In the genomic region with DNA sequence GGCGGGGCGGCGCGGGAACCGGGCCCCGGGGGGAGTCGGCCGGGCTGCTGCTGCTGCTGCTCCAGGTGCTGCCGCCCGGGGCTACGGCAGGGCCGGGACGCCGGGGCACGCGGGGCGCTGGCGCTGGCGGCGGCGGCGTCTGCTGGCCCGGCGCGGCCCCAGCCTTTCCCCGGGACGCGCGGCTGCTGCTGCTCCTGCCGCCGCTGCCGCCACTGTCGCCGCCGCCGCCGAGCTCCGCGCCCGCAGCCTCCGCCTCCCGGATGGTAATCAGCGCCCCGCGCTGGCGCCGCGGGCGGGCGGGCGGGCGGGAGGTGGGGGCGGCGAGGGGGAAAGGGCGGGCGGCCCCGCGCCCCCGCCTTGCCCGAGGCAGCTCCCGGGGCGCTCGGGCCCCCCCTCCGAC, we compare ENCODE assay signal across 9 cellular contexts. TPM values are rescaled to one million over a fixed set of nuclear protein-coding genes. Genes with fewer than 3 reads are reported as not detected.
DNase-seq lines count a peak whose midpoint lies in the region; ATAC-seq and TF ChIP-seq lines count a peak whose summit lies in the region.
"Had no signal": no experiment of that assay in that cellular context is flagged by ENCODE, and none has a peak within 500 bp of the region (broad histone marks: within the 10 kb centered on the region; RNA-seq: fewer than 3 reads in every experiment).

No MANE protein-coding gene starts in this region.

- WGBS in esophagus squamous epithelium, 2 donors: no CpG with 5 or more reads among the region's 64 CpGs
- WGBS in stomach, 5 donors: 0 to 2% (median 0%) methylated on average over 5 to 58 of the region's 64 CpGs; no CpG with 5 or more reads in 2 of the 5 donors

- no peak overlapping the region for H2AFZ ChIP-seq in PC-3 (ENCODE audit: low read length)

- no peak overlapping the region for H3K27ac Mint-ChIP-seq in activated CD8-positive, alpha-beta memory T cell treated with anti-CD3 and anti-CD28 coated beads, Interleukin-2, amount 10 ng/mL, durations not matched to agents 7 days and 5 days

- peaks cover 2% of the 10 kb centered on the region for H3K36me3 Mint-ChIP-seq in activated CD8-positive, alpha-beta memory T cell treated with anti-CD3 and anti-CD28 coated beads, Interleukin-2, amount 10 ng/mL, durations not matched to agents 7 days and 5 days
- H3K36me3 Mint-ChIP-seq: naive thymus-derived CD8-positive, alpha-beta T cell had no signal

- H4K20me1 ChIP-seq in PC-3 (ENCODE audit: low read length): no peaks in the 10 kb centered on the region

- TF ChIP-seq CTCF in PC-3 (conservative IDR thresholded peaks at IDR 0.05; ENCODE audit: low read depth, low read length) (no peak), esophagus squamous epithelium (IDR thresholded peaks at IDR 0.05) (no peak), stomach (IDR thresholded peaks at IDR 0.05) (no peak)

- no peaks in the 10 kb centered on the region for H3K79me2 ChIP-seq in PC-3 (ENCODE audit: low read length)

- H3K27ac ChIP-seq in PC-3 (ENCODE audit: low read length): no peak overlapping the region
- H3K27ac ChIP-seq in esophagus squamous epithelium: peak overlapping the region in 3 of 4 donors; percentile 49 to 89 (median 88)
- H3K27ac ChIP-seq in stomach: peak overlapping the region in 2 of 5 donors; percentile 52 to 94

- H3K9me3 Mint-ChIP-seq in activated CD8-positive, alpha-beta memory T cell treated with anti-CD3 and anti-CD28 coated beads, Interleukin-2, amount 10 ng/mL, durations not matched to agents 7 days and 5 days (ENCODE audit: low read depth): no peaks in the 10 kb centered on the region
- H3K9me3 Mint-ChIP-seq: naive thymus-derived CD8-positive, alpha-beta T cell had no signal

- peaks cover 3% of the 10 kb centered on the region; the same call in 1 of the 2 replicates for H3K4me1 ChIP-seq in PC-3 (ENCODE audit: insufficient read depth, low read length)
- H3K4me1 ChIP-seq in esophagus squamous epithelium: peaks cover 6 to 31% (median 14%) of the 10 kb centered on the region in 3 donors
- H3K4me1 ChIP-seq in stomach: peaks cover 9 to 31% (median 22%) of the 10 kb centered on the region in 4 donors

- no peak for DNase-seq in activated CD8-positive, alpha-beta memory T cell treated with anti-CD3 and anti-CD28 coated beads, Interleukin-2, amount 10 ng/mL, durations not matched to agents 7 days and 5 days
- DNase-seq in activated CD8-positive, alpha-beta memory T cell treated with anti-CD3 and anti-CD28 coated beads for 24 hours: no peak
- DNase-seq in PC-3 (no peak), esophagus squamous epithelium (lab: John Stamatoyannopoulos, UW) (no peak), stomach (peak; percentile 25), kidney tubule cell (ENCODE audit: low spot score) (no peak), SIG-M5 (lab: John Stamatoyannopoulos, UW) (no peak), dedifferentiated amniotic fluid mesenchymal stem cell (ENCODE audit: extremely low spot score) (no peak)

- ATAC-seq in activated CD8-positive, alpha-beta memory T cell treated with anti-CD3 and anti-CD28 coated beads, Interleukin-2, amount 10 ng/mL, durations not matched to agents 7 days and 5 days: peak; percentile 8
- peak; percentile 29 for ATAC-seq in PC-3

- H3K4me2 ChIP-seq in PC-3 (ENCODE audit: low read length): no peak overlapping the region

- CTCF ChIA-PET in activated CD8-positive, alpha-beta memory T cell treated with anti-CD3 and anti-CD28 coated beads, Interleukin-2, amount 10 ng/mL, durations not matched to agents 7 days and 5 days (lab: Charles Lee): interaction anchor here (0.9 to 1.6 kb wide), 3 partner anchors 14 to 49 kb away, joined by 3 to 8 read pairs (median 3); no protein-coding TSS in a partner anchor
- CTCF ChIA-PET in PC-3 (lab: Charles Lee): no interaction called here

- POLR2A ChIA-PET in PC-3 (lab: Charles Lee; ENCODE audit: unreplicated experiment): no interaction called here

- TF ChIP-seq POLR2A in esophagus squamous epithelium (IDR thresholded peaks at IDR 0.05): no peak
- no peak for TF ChIP-seq POLR2A in stomach (IDR thresholded peaks at IDR 0.05)

- H3K4me1 Mint-ChIP-seq in activated CD8-positive, alpha-beta memory T cell treated with anti-CD3 and anti-CD28 coated beads, Interleukin-2, amount 10 ng/mL, durations not matched to agents 7 days and 5 days: peaks cover 21% of the 10 kb centered on the region

- intact Hi-C loops in PC-3 (cut with micrococcal nuclease): no loop called here
- intact Hi-C loops in esophagus squamous epithelium (cut with DNase I): no loop called here
- intact Hi-C loops in stomach (cut with DNase I; ENCODE audit: low total_unique reads): no loop called here

- H3K4me3 Mint-ChIP-seq in activated CD8-positive, alpha-beta memory T cell treated with anti-CD3 and anti-CD28 coated beads, Interleukin-2, amount 10 ng/mL, durations not matched to agents 7 days and 5 days: no peak overlapping the region

- H3F3A ChIP-seq in PC-3 (ENCODE audit: low read length, unreplicated experiment): no peaks in the 10 kb centered on the region

- H3K4me3 ChIP-seq in PC-3 (ENCODE audit: low read length) (no peak overlapping the region), esophagus squamous epithelium (peak overlapping the region; percentile 29 to 71 (median 47)), stomach (peak overlapping the region; percentile 53 to 63 (median 61))

- H3K36me3 ChIP-seq in PC-3 (ENCODE audit: low read depth, low read length) (no peaks in the 10 kb centered on the region), esophagus squamous epithelium (no peaks in the 10 kb centered on the region), stomach (no peaks in the 10 kb centered on the region)

- TF ChIP-seq EP300 in stomach (IDR thresholded peaks at IDR 0.05): no peak

- no peaks in the 10 kb centered on the region for H3K9me2 ChIP-seq in PC-3 (replicated peaks; ENCODE audit: low read length)

- H3K27me3 ChIP-seq in PC-3 (ENCODE audit: low read length): peaks cover 45% of the 10 kb centered on the region
- H3K27me3 ChIP-seq in esophagus squamous epithelium: peaks cover 0 to 65% (median 6%) of the 10 kb centered on the region in 4 donors
- peaks cover 0 to 45% (median 17%) of the 10 kb centered on the region in 3 donors for H3K27me3 ChIP-seq in stomach

- BruUV-seq in PC-3 (replicated peaks; lab: Mats Ljungman, UMichigan): no TSS peak

- H3K27me3 Mint-ChIP-seq in activated CD8-positive, alpha-beta memory T cell treated with anti-CD3 and anti-CD28 coated beads, Interleukin-2, amount 10 ng/mL, durations not matched to agents 7 days and 5 days: peaks cover 57% of the 10 kb centered on the region

- no peaks in the 10 kb centered on the region for H3K9me3 ChIP-seq in PC-3 (ENCODE audit: low read length)
- no peaks in the 10 kb centered on the region for H3K9me3 ChIP-seq in esophagus squamous epithelium
- H3K9me3 ChIP-seq in stomach: no peaks in the 10 kb centered on the region

- H3K9ac ChIP-seq in PC-3 (ENCODE audit: low read length): no peak overlapping the region

RNA-seq across cellular contexts. Expression of a gene that starts 0.3 kb away (rescaled TPM):
- total RNA-seq in activated CD8-positive, alpha-beta memory T cell treated with anti-CD3 and anti-CD28 coated beads, Interleukin-2, amount 10 ng/mL, durations not matched to agents 7 days and 5 days: 1 to 10 TPM; 1.3 to 3.1 TPM
- total RNA-seq in PC-3 (2014; rRNA removed) (0.98 and 1.8 TPM in 2 replicates), esophagus squamous epithelium (10 to 100 TPM in 1 of 4 donors, 1 to 10 TPM in 3; 3.2 to 10.4 (median 7.2) TPM), stomach (10 to 100 TPM in 2 of 5 donors, 1 to 10 TPM in 3; 7.0 to 69.2 (median 8.5) TPM)
- polyA plus RNA-seq in stomach: 10 to 100 TPM; 10.2 to 16.8 (median 15.0) TPM

RNA-seq across cellular contexts. Expression of a gene that starts 28.9 kb away (rescaled TPM):
- 10 to 100 TPM; 91.4 to 96.0 TPM for total RNA-seq in activated CD8-positive, alpha-beta memory T cell treated with anti-CD3 and anti-CD28 coated beads, Interleukin-2, amount 10 ng/mL, durations not matched to agents 7 days and 5 days
- 261 and 269 TPM in 2 replicates for total RNA-seq in PC-3 (2014; rRNA removed)
- total RNA-seq in esophagus squamous epithelium: 100 to 1,000 TPM in 3 of 4 donors, 10 to 100 TPM in 1; 77.4 to 136 (median 123) TPM
- 100 to 1,000 TPM in 2 of 5 donors, 10 to 100 TPM in 2, 1 to 10 TPM in 1; 1.8 to 134 (median 79.9) TPM for total RNA-seq in stomach
- 10 to 100 TPM; 65.2 to 84.6 (median 82.2) TPM for polyA plus RNA-seq in stomach

RNA-seq across cellular contexts. Expression of a gene that starts 40.5 kb away (rescaled TPM):
- total RNA-seq in activated CD8-positive, alpha-beta memory T cell treated with anti-CD3 and anti-CD28 coated beads, Interleukin-2, amount 10 ng/mL, durations not matched to agents 7 days and 5 days: 100 to 1,000 TPM; 469 to 508 TPM
- total RNA-seq in PC-3 (2014; rRNA removed): 570 and 642 TPM in 2 replicates
- total RNA-seq in esophagus squamous epithelium: 100 to 1,000 TPM in 3 of 4 donors, 10 to 100 TPM in 1; 73.0 to 174 (median 137) TPM
- total RNA-seq in stomach: 100 to 1,000 TPM in 3 of 5 donors, 10 to 100 TPM in 2; 42.4 to 153 (median 103) TPM
- 100 to 1,000 TPM in 1 of 3 donors, 10 to 100 TPM in 2; 84.1 to 157 (median 87.8) TPM for polyA plus RNA-seq in stomach
